Comparison of ENCODE assay signal across 10 cellular contexts in genomic region chr7:20229652-20230500, GRCh38. TPM values are rescaled to one million over a fixed set of nuclear protein-coding genes. Genes with fewer than 3 reads are reported as not detected.
DNase-seq lines count a peak whose midpoint lies in the region; ATAC-seq and TF ChIP-seq lines count a peak whose summit lies in the region.
"Had no signal": no experiment of that assay in that cellular context is flagged by ENCODE, and none has a peak within 500 bp of the region (broad histone marks: within the 10 kb centered on the region; RNA-seq: fewer than 3 reads in every experiment).

No MANE protein-coding gene starts in this region.

- no peaks in the 10 kb centered on the region for H4K20me1 ChIP-seq in GM23338 (replicated peaks; ENCODE audit: insufficient read depth)

- intact Hi-C loops in Right ventricle myocardium superior (cut with DNase I), result no loop called here

- in situ Hi-C loops in astrocyte of the spinal cord (cut with HindIII; ENCODE audit: low sequenced_read_pairs), result no loop called here

- TF ChIP-seq CTCF in right atrium auricular region (IDR thresholded peaks at IDR 0.05), result no peak
- no peak for TF ChIP-seq CTCF in astrocyte of the spinal cord (IDR thresholded peaks at IDR 0.05; ENCODE audit: low read depth, low read length)
- TF ChIP-seq CTCF in GM23338 (conservative IDR thresholded peaks at IDR 0.05; ENCODE audit: low read depth in 2 of 2), result no peak

- no peaks in the 10 kb centered on the region for H3K4me1 Mint-ChIP-seq in GM23338

- no peaks in the 10 kb centered on the region for H3K79me2 ChIP-seq in GM23338 (replicated peaks; ENCODE audit: insufficient read depth)

- H3K36me3 ChIP-seq in right atrium auricular region (no peaks in the 10 kb centered on the region), GM23338 (ENCODE audit: insufficient read depth) (no peaks in the 10 kb centered on the region)

- no peak overlapping the region for H3K4me3 Mint-ChIP-seq in GM23338
- H3K4me3 Mint-ChIP-seq: B cell had no signal

- H3K4me1 ChIP-seq in right atrium auricular region, result no peaks in the 10 kb centered on the region
- no peaks in the 10 kb centered on the region for H3K4me1 ChIP-seq in GM23338 (ENCODE audit: insufficient read depth)

- no peaks in the 10 kb centered on the region for H3K9me3 ChIP-seq in right atrium auricular region

- no peak overlapping the region for H2AFZ ChIP-seq in GM23338

- DNase-seq in Right ventricle myocardium superior (no peak), right atrium auricular region (ENCODE audit: low spot score) (no peak), astrocyte of the spinal cord (ENCODE audit: low read depth, low spot score) (peak; percentile 93), kidney glomerular epithelial cell (lab: John Stamatoyannopoulos, UW) (peak; percentile 69), GM23338 (ENCODE audit: low spot score) (no peak), 8988T (no peak), retina (no peak), NCI-H774 (lab: John Stamatoyannopoulos, UW) (no peak)
- DNase-seq: NCI-H2029 had no signal

- H3K4me2 ChIP-seq in GM23338, result no peak overlapping the region

- peak; percentile 93 for ATAC-seq in Right ventricle myocardium superior (ENCODE audit: poor library complexity)
- no peak for ATAC-seq in GM23338

- no peaks in the 10 kb centered on the region for H3K27me3 Mint-ChIP-seq in GM23338 (ENCODE audit: insufficient read depth, low read depth, poor library complexity)
- H3K27me3 Mint-ChIP-seq: B cell had no signal

- H3K27ac ChIP-seq in right atrium auricular region, result no peak overlapping the region
- no peak overlapping the region for H3K27ac ChIP-seq in GM23338 (ENCODE audit: low read depth)

- H3K9me3 Mint-ChIP-seq in GM23338, result no peaks in the 10 kb centered on the region

- no peaks in the 10 kb centered on the region for H3K27me3 ChIP-seq in right atrium auricular region
- no peaks in the 10 kb centered on the region for H3K27me3 ChIP-seq in GM23338 (ENCODE audit: insufficient read depth)

- H3F3A ChIP-seq in GM23338 (replicated peaks; ENCODE audit: low read depth), result no peaks in the 10 kb centered on the region

- H3K9me2 ChIP-seq in GM23338 (ENCODE audit: insufficient read depth), result no peaks in the 10 kb centered on the region

- no peaks in the 10 kb centered on the region for H3K36me3 Mint-ChIP-seq in GM23338 (ENCODE audit: low read depth)

- H3K27ac Mint-ChIP-seq in GM23338, result no peak overlapping the region
- H3K27ac Mint-ChIP-seq: B cell had no signal

- H3K4me3 ChIP-seq in right atrium auricular region (no peak overlapping the region), astrocyte of the spinal cord (ENCODE audit: low read depth, low read length) (no peak overlapping the region), GM23338 (no peak overlapping the region)

TF ChIP-seq in GM23338, 12 proteins besides CTCF, POLR2A, EP300 and RAD21 (continues in another document):
- TF ChIP-seq NANOG (IDR thresholded peaks at IDR 0.05; ENCODE audit: borderline replicate concordance) (no peak), CREB1 (CRISPR knock-in tag; IDR thresholded peaks at IDR 0.05; ENCODE audit: low read depth) (no peak), EZH2 (IDR thresholded peaks at IDR 0.05; ENCODE audit: low read depth, unreplicated experiment) (no peak), STAT1 (IDR thresholded peaks at IDR 0.05; ENCODE audit: unreplicated experiment) (no peak), ZNF114 (CRISPR knock-in tag; IDR thresholded peaks at IDR 0.05) (no peak), POLR2AphosphoS5 (IDR thresholded peaks at IDR 0.05; ENCODE audit: low read depth) (no peak), JUNB (IDR thresholded peaks at IDR 0.05; ENCODE audit: unreplicated experiment) (no peak)
- TF ChIP-seq, protein P1, sequence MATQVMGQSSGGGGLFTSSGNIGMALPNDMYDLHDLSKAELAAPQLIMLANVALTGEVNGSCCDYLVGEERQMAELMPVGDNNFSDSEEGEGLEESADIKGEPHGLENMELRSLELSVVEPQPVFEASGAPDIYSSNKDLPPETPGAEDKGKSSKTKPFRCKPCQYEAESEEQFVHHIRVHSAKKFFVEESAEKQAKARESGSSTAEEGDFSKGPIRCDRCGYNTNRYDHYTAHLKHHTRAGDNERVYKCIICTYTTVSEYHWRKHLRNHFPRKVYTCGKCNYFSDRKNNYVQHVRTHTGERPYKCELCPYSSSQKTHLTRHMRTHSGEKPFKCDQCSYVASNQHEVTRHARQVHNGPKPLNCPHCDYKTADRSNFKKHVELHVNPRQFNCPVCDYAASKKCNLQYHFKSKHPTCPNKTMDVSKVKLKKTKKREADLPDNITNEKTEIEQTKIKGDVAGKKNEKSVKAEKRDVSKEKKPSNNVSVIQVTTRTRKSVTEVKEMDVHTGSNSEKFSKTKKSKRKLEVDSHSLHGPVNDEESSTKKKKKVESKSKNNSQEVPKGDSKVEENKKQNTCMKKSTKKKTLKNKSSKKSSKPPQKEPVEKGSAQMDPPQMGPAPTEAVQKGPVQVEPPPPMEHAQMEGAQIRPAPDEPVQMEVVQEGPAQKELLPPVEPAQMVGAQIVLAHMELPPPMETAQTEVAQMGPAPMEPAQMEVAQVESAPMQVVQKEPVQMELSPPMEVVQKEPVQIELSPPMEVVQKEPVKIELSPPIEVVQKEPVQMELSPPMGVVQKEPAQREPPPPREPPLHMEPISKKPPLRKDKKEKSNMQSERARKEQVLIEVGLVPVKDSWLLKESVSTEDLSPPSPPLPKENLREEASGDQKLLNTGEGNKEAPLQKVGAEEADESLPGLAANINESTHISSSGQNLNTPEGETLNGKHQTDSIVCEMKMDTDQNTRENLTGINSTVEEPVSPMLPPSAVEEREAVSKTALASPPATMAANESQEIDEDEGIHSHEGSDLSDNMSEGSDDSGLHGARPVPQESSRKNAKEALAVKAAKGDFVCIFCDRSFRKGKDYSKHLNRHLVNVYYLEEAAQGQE (IDR thresholded peaks at IDR 0.05; ENCODE audit: unreplicated experiment), result no peak
- TF ChIP-seq, protein P2, sequence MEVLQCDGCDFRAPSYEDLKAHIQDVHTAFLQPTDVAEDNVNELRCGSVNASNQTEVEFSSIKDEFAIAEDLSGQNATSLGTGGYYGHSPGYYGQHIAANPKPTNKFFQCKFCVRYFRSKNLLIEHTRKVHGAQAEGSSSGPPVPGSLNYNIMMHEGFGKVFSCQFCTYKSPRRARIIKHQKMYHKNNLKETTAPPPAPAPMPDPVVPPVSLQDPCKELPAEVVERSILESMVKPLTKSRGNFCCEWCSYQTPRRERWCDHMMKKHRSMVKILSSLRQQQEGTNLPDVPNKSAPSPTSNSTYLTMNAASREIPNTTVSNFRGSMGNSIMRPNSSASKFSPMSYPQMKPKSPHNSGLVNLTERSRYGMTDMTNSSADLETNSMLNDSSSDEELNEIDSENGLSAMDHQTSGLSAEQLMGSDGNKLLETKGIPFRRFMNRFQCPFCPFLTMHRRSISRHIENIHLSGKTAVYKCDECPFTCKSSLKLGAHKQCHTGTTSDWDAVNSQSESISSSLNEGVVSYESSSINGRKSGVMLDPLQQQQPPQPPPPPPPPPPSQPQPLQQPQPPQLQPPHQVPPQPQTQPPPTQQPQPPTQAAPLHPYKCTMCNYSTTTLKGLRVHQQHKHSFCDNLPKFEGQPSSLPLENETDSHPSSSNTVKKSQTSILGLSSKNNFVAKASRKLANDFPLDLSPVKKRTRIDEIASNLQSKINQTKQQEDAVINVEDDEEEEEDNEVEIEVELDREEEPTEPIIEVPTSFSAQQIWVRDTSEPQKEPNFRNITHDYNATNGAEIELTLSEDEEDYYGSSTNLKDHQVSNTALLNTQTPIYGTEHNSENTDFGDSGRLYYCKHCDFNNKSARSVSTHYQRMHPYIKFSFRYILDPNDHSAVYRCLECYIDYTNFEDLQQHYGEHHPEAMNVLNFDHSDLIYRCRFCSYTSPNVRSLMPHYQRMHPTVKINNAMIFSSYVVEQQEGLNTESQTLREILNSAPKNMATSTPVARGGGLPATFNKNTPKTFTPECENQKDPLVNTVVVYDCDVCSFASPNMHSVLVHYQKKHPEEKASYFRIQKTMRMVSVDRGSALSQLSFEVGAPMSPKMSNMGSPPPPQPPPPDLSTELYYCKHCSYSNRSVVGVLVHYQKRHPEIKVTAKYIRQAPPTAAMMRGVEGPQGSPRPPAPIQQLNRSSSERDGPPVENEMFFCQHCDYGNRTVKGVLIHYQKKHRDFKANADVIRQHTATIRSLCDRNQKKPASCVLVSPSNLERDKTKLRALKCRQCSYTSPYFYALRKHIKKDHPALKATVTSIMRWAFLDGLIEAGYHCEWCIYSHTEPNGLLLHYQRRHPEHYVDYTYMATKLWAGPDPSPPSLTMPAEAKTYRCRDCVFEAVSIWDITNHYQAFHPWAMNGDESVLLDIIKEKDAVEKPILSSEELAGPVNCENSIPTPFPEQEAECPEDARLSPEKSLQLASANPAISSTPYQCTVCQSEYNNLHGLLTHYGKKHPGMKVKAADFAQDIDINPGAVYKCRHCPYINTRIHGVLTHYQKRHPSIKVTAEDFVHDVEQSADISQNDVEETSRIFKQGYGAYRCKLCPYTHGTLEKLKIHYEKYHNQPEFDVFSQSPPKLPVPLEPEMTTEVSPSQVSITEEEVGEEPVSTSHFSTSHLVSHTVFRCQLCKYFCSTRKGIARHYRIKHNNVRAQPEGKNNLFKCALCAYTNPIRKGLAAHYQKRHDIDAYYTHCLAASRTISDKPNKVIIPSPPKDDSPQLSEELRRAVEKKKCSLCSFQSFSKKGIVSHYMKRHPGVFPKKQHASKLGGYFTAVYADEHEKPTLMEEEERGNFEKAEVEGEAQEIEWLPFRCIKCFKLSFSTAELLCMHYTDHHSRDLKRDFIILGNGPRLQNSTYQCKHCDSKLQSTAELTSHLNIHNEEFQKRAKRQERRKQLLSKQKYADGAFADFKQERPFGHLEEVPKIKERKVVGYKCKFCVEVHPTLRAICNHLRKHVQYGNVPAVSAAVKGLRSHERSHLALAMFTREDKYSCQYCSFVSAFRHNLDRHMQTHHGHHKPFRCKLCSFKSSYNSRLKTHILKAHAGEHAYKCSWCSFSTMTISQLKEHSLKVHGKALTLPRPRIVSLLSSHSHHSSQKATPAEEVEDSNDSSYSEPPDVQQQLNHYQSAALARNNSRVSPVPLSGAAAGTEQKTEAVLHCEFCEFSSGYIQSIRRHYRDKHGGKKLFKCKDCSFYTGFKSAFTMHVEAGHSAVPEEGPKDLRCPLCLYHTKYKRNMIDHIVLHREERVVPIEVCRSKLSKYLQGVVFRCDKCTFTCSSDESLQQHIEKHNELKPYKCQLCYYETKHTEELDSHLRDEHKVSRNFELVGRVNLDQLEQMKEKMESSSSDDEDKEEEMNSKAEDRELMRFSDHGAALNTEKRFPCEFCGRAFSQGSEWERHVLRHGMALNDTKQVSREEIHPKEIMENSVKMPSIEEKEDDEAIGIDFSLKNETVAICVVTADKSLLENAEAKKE (CRISPR knock-in tag; IDR thresholded peaks at IDR 0.05), result no peak

RNA-seq across cellular contexts. Expression of gene MACC1, which starts 12.7 kb away (rescaled TPM):
- total RNA-seq in Right ventricle myocardium superior, result 0.19 TPM
- under 1 TPM in 1 of 2 donors, not detected in 1; 0.26 TPM for total RNA-seq in right atrium auricular region
- 13.4 and 14.2 TPM in 2 replicates for total RNA-seq in GM23338 (2014; rRNA removed; shearing (Covaris generic))
- 3.4 and 5.2 TPM in 2 replicates for polyA plus RNA-seq in GM23338 (2016; fragmentation: Nextera tagmentation; extraction: Ambion mirVana)

Comparison
In these comparisons a context has a peak if more than half of its experiments do, and no peak if none do; other contexts are left out.
1. DNase-seq: peak in astrocyte of the spinal cord (single experiment) and kidney glomerular epithelial cell (single experiment); none in Right ventricle myocardium superior (single experiment), right atrium auricular region (single experiment), GM23338 (single experiment), 8988T (single experiment), retina (single experiment) and NCI-H774 (single experiment).
2. RNA of gene MACC1, which starts 12.7 kb away (total RNA-seq): 13.4 to 14.2 TPM in GM23338; 0.26 TPM in right atrium auricular region and 0.19 TPM in Right ventricle myocardium superior (single experiment); every median in the first group is over 10 times any median in the second.